ENCODE assay signal across 9 cellular contexts in the genomic region with DNA sequence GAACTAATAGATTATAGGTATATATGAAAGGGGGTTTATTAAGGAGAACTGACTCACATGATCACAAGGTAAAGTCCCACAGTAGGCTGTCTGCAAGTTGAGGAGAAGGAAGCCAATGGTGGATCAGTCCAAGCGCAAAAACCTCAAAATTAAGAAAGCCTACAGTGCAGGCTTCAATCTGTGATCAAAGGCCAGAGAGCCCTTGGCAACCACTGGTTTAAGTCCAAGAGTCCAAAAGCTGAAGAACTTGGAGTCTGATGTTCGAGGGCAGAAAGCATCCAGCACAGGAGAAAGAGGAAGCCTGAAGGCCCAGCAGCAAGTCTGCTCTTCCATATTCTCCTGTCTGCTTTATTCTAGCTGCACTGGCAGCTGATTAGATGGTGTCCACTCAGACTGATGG.
"Had no signal": no experiment of that assay in that cellular context is flagged by ENCODE, and none has a peak within 500 bp of the region (broad histone marks: within the 10 kb centered on the region; RNA-seq: fewer than 3 reads in every experiment).

No MANE protein-coding gene starts in this region.

- H2AFZ ChIP-seq: GM23248 had no signal

- H3K4me3 ChIP-seq: GM23248, HAP-1 had no signal

- H3K9ac ChIP-seq: GM23248 had no signal

- H3K27ac ChIP-seq: GM23248, HL-60 had no signal

- H3K36me3 ChIP-seq: HAP-1 had no signal

- H3K9me3 ChIP-seq: HAP-1 had no signal

- H3K4me1 ChIP-seq: HAP-1 had no signal

- DNase-seq: GM23248, GOT3, H7, HFFc6, KBM-7 had no signal

- ATAC-seq: HCT116, HepG2 had no signal
